28 cellular contexts compared by ENCODE assay signal in the genomic region with DNA sequence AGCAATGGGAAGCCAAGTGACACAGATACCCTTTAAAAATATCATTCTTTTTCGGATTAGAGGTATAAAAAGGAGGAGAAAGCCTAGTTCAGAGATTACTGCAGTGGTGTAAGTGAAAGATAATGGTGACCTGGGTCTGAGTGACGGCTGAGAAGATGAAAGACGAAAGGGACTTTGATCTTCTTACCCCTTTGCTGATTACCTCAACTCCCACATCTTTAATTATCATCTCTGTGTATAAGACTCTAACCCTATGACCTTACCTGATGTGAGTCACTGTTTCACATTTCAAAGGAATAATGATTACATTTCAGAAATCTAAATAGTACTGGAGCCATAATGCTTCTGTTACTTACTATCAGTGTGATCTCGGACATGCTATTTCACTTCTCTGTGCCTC. TPM values are rescaled to one million over a fixed set of nuclear protein-coding genes. Genes with fewer than 3 reads are reported as not detected.
DNase-seq lines count a peak whose midpoint lies in the region; ATAC-seq, FAIRE-seq and TF ChIP-seq lines count a peak whose summit lies in the region.
"Had no signal": no experiment of that assay in that cellular context is flagged by ENCODE, and none has a peak within 500 bp of the region (broad histone marks: within the 10 kb centered on the region; RNA-seq: fewer than 3 reads in every experiment).

No MANE protein-coding gene starts in this region.

- H3K9me3 ChIP-seq in small intestine (ENCODE audit: control insufficient read depth, low read depth), result no peaks in the 10 kb centered on the region
- H3K9me3 ChIP-seq: BE2C, BLaER1 had no signal

- H3K27me3 Mint-ChIP-seq in activated CD8-positive, alpha-beta T cell treated with anti-CD3 and anti-CD28 coated beads for 36 hours, result peaks cover 1% of the 10 kb centered on the region
- H3K27me3 Mint-ChIP-seq in activated CD8-positive, alpha-beta T cell treated with anti-CD3 and anti-CD28 coated beads, Interleukin-2, amount 10 ng/mL, durations not matched to agents 7 days and 5 days (ENCODE audit: low read depth), result peaks cover 8% of the 10 kb centered on the region
- H3K27me3 Mint-ChIP-seq: CD4-positive, alpha-beta memory T cell; CD4-positive, CD25-positive, alpha-beta regulatory T cell; CD8-positive, alpha-beta memory T cell had no signal

- no peaks in the 10 kb centered on the region for H3K27me3 ChIP-seq in small intestine (ENCODE audit: control insufficient read depth in 2 of 2, insufficient read depth in 2 of 2, low read length in 2 of 2)
- H3K27me3 ChIP-seq: BE2C, BLaER1 had no signal

- peaks cover 2% of the 10 kb centered on the region for H3K4me1 Mint-ChIP-seq in activated CD8-positive, alpha-beta T cell treated with anti-CD3 and anti-CD28 coated beads for 36 hours (ENCODE audit: low read depth)
- H3K4me1 Mint-ChIP-seq in activated CD8-positive, alpha-beta T cell treated with anti-CD3 and anti-CD28 coated beads, Interleukin-2, amount 10 ng/mL, durations not matched to agents 7 days and 5 days (ENCODE audit: low read depth), result no peaks in the 10 kb centered on the region
- H3K4me1 Mint-ChIP-seq: CD14-positive monocyte; CD4-positive, alpha-beta memory T cell; CD4-positive, CD25-positive, alpha-beta regulatory T cell; CD8-positive, alpha-beta memory T cell had no signal

- H3K36me3 Mint-ChIP-seq in activated CD8-positive, alpha-beta T cell treated with anti-CD3 and anti-CD28 coated beads for 36 hours (ENCODE audit: low read depth), result peaks cover 9% of the 10 kb centered on the region
- peaks cover 20% of the 10 kb centered on the region for H3K36me3 Mint-ChIP-seq in activated CD8-positive, alpha-beta T cell treated with anti-CD3 and anti-CD28 coated beads, Interleukin-2, amount 10 ng/mL, durations not matched to agents 7 days and 5 days (ENCODE audit: low read depth)

- no peak for TF ChIP-seq POLR2A in GM12891 (IDR thresholded peaks at IDR 0.05; ENCODE audit: low read depth, low read length)

- ATAC-seq in activated CD8-positive, alpha-beta T cell treated with anti-CD3 and anti-CD28 coated beads for 36 hours, result peak; percentile 42
- ATAC-seq in activated CD8-positive, alpha-beta T cell treated with anti-CD3 and anti-CD28 coated beads, Interleukin-2, amount 10 ng/mL, durations not matched to agents 7 days and 5 days, result no peak
- ATAC-seq: GM12878 had no signal

- peaks cover 6 to 7% of the 10 kb centered on the region in 2 donors for H3K36me3 ChIP-seq in small intestine (ENCODE audit: control insufficient read depth in 2 of 2, insufficient read depth in 2 of 2, low read length in 2 of 2)

- no peak overlapping the region for H3K27ac ChIP-seq in small intestine (ENCODE audit: low read depth in 1 of 2, low read length in 1 of 2)
- H3K27ac ChIP-seq: BLaER1 had no signal

- no peak for DNase-seq in activated CD8-positive, alpha-beta T cell treated with anti-CD3 and anti-CD28 coated beads for 36 hours
- no peak for DNase-seq in activated CD8-positive, alpha-beta T cell treated with anti-CD3 and anti-CD28 coated beads, Interleukin-2, amount 10 ng/mL, durations not matched to agents 7 days and 5 days
- no peak for DNase-seq in GM12891 (ENCODE audit: insufficient read length, low spot score)
- peak; percentile 45 for DNase-seq in SW480 (ENCODE audit: low spot score)
- peak; percentile 18 for DNase-seq in small intestine
- DNase-seq in NCI-H1436 treated with DMSO at 0.1 percent for 48 hours (lab: John Stamatoyannopoulos, UW), result no peak
- DNase-seq in middle frontal gyrus (ENCODE audit: extremely low spot score, low spot score), result no peak
- DNase-seq: 8988T; ACHN; BE2C; C1 segment of cervical spinal cord; CD4-positive, alpha-beta memory T cell; CD4-positive, CD25-positive, alpha-beta regulatory T cell; CD8-positive, alpha-beta memory T cell; COR-L47; DMS 273 treated with DMSO at 0.1 percent for 48 hours; DMS153; DMS53; DMS79; DND-41; EL; GDM1 had no signal

- H3K9me3 Mint-ChIP-seq in activated CD8-positive, alpha-beta T cell treated with anti-CD3 and anti-CD28 coated beads for 36 hours, result no peaks in the 10 kb centered on the region
- no peaks in the 10 kb centered on the region for H3K9me3 Mint-ChIP-seq in activated CD8-positive, alpha-beta T cell treated with anti-CD3 and anti-CD28 coated beads, Interleukin-2, amount 10 ng/mL, durations not matched to agents 7 days and 5 days (ENCODE audit: insufficient read depth)
- H3K9me3 Mint-ChIP-seq: CD8-positive, alpha-beta memory T cell had no signal

- intact Hi-C loops in activated CD8-positive, alpha-beta T cell treated with anti-CD3 and anti-CD28 coated beads for 36 hours (cut with micrococcal nuclease), result no loop called here

- no peak overlapping the region for H3K4me3 Mint-ChIP-seq in activated CD8-positive, alpha-beta T cell treated with anti-CD3 and anti-CD28 coated beads for 36 hours
- no peak overlapping the region for H3K4me3 Mint-ChIP-seq in activated CD8-positive, alpha-beta T cell treated with anti-CD3 and anti-CD28 coated beads, Interleukin-2, amount 10 ng/mL, durations not matched to agents 7 days and 5 days
- H3K4me3 Mint-ChIP-seq: CD14-positive monocyte; CD4-positive, alpha-beta memory T cell; CD4-positive, CD25-positive, alpha-beta regulatory T cell; CD8-positive, alpha-beta memory T cell had no signal

- H3K4me1 ChIP-seq in small intestine (ENCODE audit: control insufficient read depth in 2 of 2, insufficient read depth in 1 of 2, low read depth in 1 of 2, low read length in 1 of 2), result no peaks in the 10 kb centered on the region
- H3K4me1 ChIP-seq: BE2C, BLaER1 had no signal

- CTCF ChIA-PET in activated CD8-positive, alpha-beta T cell treated with anti-CD3 and anti-CD28 coated beads for 36 hours (lab: Charles Lee), result no interaction called here
- CTCF ChIA-PET in activated CD8-positive, alpha-beta T cell treated with anti-CD3 and anti-CD28 coated beads, Interleukin-2, amount 10 ng/mL, durations not matched to agents 7 days and 5 days (lab: Charles Lee), result no interaction called here

- no peak overlapping the region for H3K27ac Mint-ChIP-seq in activated CD8-positive, alpha-beta T cell treated with anti-CD3 and anti-CD28 coated beads for 36 hours
- H3K27ac Mint-ChIP-seq in activated CD8-positive, alpha-beta T cell treated with anti-CD3 and anti-CD28 coated beads, Interleukin-2, amount 10 ng/mL, durations not matched to agents 7 days and 5 days, result no peak overlapping the region
- H3K27ac Mint-ChIP-seq: CD14-positive monocyte; CD4-positive, CD25-positive, alpha-beta regulatory T cell had no signal

- 49 to 79% (median 65%) methylated on average over 4 of the region's 4 CpGs for WGBS in small intestine, 3 donors

- no peak for TF ChIP-seq CTCF in activated CD8-positive, alpha-beta T cell treated with anti-CD3 and anti-CD28 coated beads for 36 hours (IDR thresholded peaks at IDR 0.05)

- no peak overlapping the region for H3K4me3 ChIP-seq in small intestine (ENCODE audit: low read depth in 1 of 2, low read length in 2 of 2)
- H3K4me3 ChIP-seq: BLaER1, GM12878 had no signal

- POLR2A ChIA-PET in activated CD8-positive, alpha-beta T cell treated with anti-CD3 and anti-CD28 coated beads for 36 hours (lab: Charles Lee), result no interaction called here
- POLR2A ChIA-PET in activated CD8-positive, alpha-beta T cell treated with anti-CD3 and anti-CD28 coated beads, Interleukin-2, amount 10 ng/mL, durations not matched to agents 7 days and 5 days (lab: Charles Lee), result no interaction called here

- FAIRE-seq in GM12891 (lab: Jason Lieb, UNC), result peak; percentile 28
- FAIRE-seq in small intestine (lab: Jason Lieb, UNC), result no peak
- FAIRE-seq: A204.1, GM12878, GM19239 had no signal

TF ChIP-seq in GM12891, 5 proteins besides CTCF, POLR2A, EP300 and RAD21:
- TF ChIP-seq SPI1 (IDR thresholded peaks at IDR 0.05; ENCODE audit: low read depth, low read length), result no peak
- no peak for TF ChIP-seq TAF1 (IDR thresholded peaks at IDR 0.05; ENCODE audit: low read depth, low read length)
- TF ChIP-seq PAX5 (IDR thresholded peaks at IDR 0.05; ENCODE audit: insufficient read depth, low read length, severe bottlenecking), result no peak
- TF ChIP-seq POU2F2 (IDR thresholded peaks at IDR 0.05; ENCODE audit: low read depth, low read length), result no peak
- no peak for TF ChIP-seq POLR2AphosphoS5 (IDR thresholded peaks at IDR 0.05; ENCODE audit: low read depth, low read length)

RNA-seq across cellular contexts. Expression of a gene that starts 21.4 kb away (rescaled TPM):
- not detected for total RNA-seq in activated CD8-positive, alpha-beta T cell treated with anti-CD3 and anti-CD28 coated beads for 36 hours
- not detected for total RNA-seq in activated CD8-positive, alpha-beta T cell treated with anti-CD3 and anti-CD28 coated beads, Interleukin-2, amount 10 ng/mL, durations not matched to agents 7 days and 5 days
- not detected for polyA plus RNA-seq in GM12891 (2012; ENCODE audit: low read depth, missing spikeins)
- polyA plus RNA-seq in small intestine, result under 1 TPM in 1 of 3 donors, not detected in 2; 0.49 TPM
- total RNA-seq: CD4-positive, alpha-beta memory T cell; CD4-positive, CD25-positive, alpha-beta regulatory T cell; GM12878 had no signal
- polyA plus RNA-seq: AG04450; CD14-positive monocyte; CD4-positive, alpha-beta memory T cell; CD4-positive, CD25-positive, alpha-beta regulatory T cell had no signal

RNA-seq across cellular contexts. Expression of a gene that starts 27.7 kb away (rescaled TPM):
- under 1 TPM in 1 of 2 experiments, not detected in 1; 0.18 TPM for total RNA-seq in activated CD8-positive, alpha-beta T cell treated with anti-CD3 and anti-CD28 coated beads for 36 hours
- not detected for total RNA-seq in activated CD8-positive, alpha-beta T cell treated with anti-CD3 and anti-CD28 coated beads, Interleukin-2, amount 10 ng/mL, durations not matched to agents 7 days and 5 days
- polyA plus RNA-seq in GM12891 (2012; ENCODE audit: low read depth, missing spikeins), result not detected
- not detected for polyA plus RNA-seq in small intestine
- total RNA-seq: CD4-positive, alpha-beta memory T cell; CD4-positive, CD25-positive, alpha-beta regulatory T cell; CD8-positive, alpha-beta memory T cell; GM12878 had no signal
- polyA plus RNA-seq: AG04450; CD14-positive monocyte; CD4-positive, alpha-beta memory T cell; CD4-positive, CD25-positive, alpha-beta regulatory T cell; CD8-positive, alpha-beta memory T cell; GM12878 had no signal

RNA-seq across cellular contexts. Expression of a gene that starts 52.7 kb away (rescaled TPM):
- total RNA-seq in activated CD8-positive, alpha-beta T cell treated with anti-CD3 and anti-CD28 coated beads for 36 hours, result 10 to 100 TPM; 11.6 to 13.7 TPM
- 10 to 100 TPM; 16.7 to 19.9 TPM for total RNA-seq in activated CD8-positive, alpha-beta T cell treated with anti-CD3 and anti-CD28 coated beads, Interleukin-2, amount 10 ng/mL, durations not matched to agents 7 days and 5 days
- 7.7 TPM for polyA plus RNA-seq in GM12891 (2012; ENCODE audit: low read depth, missing spikeins)
- 10 to 100 TPM in 1 of 3 donors, 1 to 10 TPM in 2; 7.3 to 11.1 (median 9.4) TPM for polyA plus RNA-seq in small intestine

RNA-seq across cellular contexts. Expression of a gene that starts 53.0 kb away (rescaled TPM):
- total RNA-seq in activated CD8-positive, alpha-beta T cell treated with anti-CD3 and anti-CD28 coated beads for 36 hours, result 10 to 100 TPM; 88.9 to 93.4 TPM
- 10 to 100 TPM; 61.8 to 67.1 TPM for total RNA-seq in activated CD8-positive, alpha-beta T cell treated with anti-CD3 and anti-CD28 coated beads, Interleukin-2, amount 10 ng/mL, durations not matched to agents 7 days and 5 days
- 26.4 TPM for polyA plus RNA-seq in GM12891 (2012; ENCODE audit: low read depth, missing spikeins)
- 10 to 100 TPM; 21.1 to 48.3 (median 26.5) TPM for polyA plus RNA-seq in small intestine

Comparison
In these comparisons a context has a peak if more than half of its experiments do, and no peak if none do; other contexts are left out.
1. DNase-seq: peak in SW480 (single experiment) and small intestine (single experiment); none in activated CD8-positive, alpha-beta T cell treated with anti-CD3 and anti-CD28 coated beads for 36 hours (single experiment), activated CD8-positive, alpha-beta T cell treated with anti-CD3 and anti-CD28 coated beads, Interleukin-2, amount 10 ng/mL, durations not matched to agents 7 days and 5 days (single experiment), GM12891 (single experiment), NCI-H1436 treated with DMSO at 0.1 percent for 48 hours (single experiment) and middle frontal gyrus (single experiment).